In the genomic region with DNA sequence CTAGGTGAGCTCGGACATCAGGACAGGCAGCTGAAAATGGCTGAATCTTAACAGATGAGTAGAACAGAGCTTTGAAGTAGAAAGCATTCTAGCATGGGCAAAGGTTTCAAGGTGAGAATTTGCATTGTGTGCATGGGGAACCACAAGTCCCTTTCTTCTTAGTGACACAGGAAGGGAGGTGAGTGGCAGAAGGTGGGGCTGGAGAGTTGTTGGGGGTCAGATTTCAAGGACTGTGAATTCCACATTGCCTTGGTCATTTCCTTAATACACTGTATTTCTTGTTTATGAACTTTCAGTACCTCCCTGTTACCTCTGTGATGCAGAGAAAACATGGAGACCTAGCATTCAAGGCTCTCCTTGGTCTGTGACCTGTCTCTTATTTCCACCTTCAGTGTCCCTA, we compare ENCODE assay signal across 28 cellular contexts. TPM values are rescaled to one million over a fixed set of nuclear protein-coding genes. Genes with fewer than 3 reads are reported as not detected.
"Had no signal": no experiment of that assay in that cellular context is flagged by ENCODE, and none has a peak within 500 bp of the region (broad histone marks: within the 10 kb centered on the region; RNA-seq: fewer than 3 reads in every experiment).

No MANE protein-coding gene starts in this region.

- FAIRE-seq: kidney had no signal

- H3K9ac ChIP-seq: parathyroid adenoma had no signal

- H3K27ac ChIP-seq: coronary artery, lower lobe of right lung, parathyroid adenoma, thoracic aorta, upper lobe of left lung had no signal

- H3K9me3 Mint-ChIP-seq: activated CD4-positive, alpha-beta T cell treated with anti-CD3 and anti-CD28 coated beads, Interleukin-2, amount 10 ng/mL, durations not matched to agents 24 days and 14 days; activated T-cell treated with anti-CD3 and anti-CD28 coated beads, Interleukin-2, amount 50 U/mL, for 4 hours; activated T-helper 2 cell treated with anti-CD3 and anti-CD28 coated beads, Interferon-gamma antibody, Interleukin-2, Interleukin-4, amounts not matched to agents 10 μg/mL and 5 μg/mL and 100 μg/mL, durations not matched to agents 14 hours and 24 hours and 36 hours had no signal

- H3K4me1 Mint-ChIP-seq: endodermal cell had no signal

- H3K4me3 Mint-ChIP-seq: activated CD4-positive, alpha-beta T cell treated with anti-CD3 and anti-CD28 coated beads, Interleukin-2, amount 10 ng/mL, durations not matched to agents 24 days and 14 days; activated naive CD8-positive, alpha-beta T cell; activated T-cell treated with anti-CD3 and anti-CD28 coated beads, Interleukin-2, amount 50 U/mL, for 4 hours; endodermal cell; nephron progenitor cell; T-helper 17 cell had no signal

- H2AFZ ChIP-seq: parathyroid adenoma had no signal

- H3K27me3 Mint-ChIP-seq: activated CD4-positive, alpha-beta T cell treated with anti-CD3 and anti-CD28 coated beads, Interleukin-2, amount 10 ng/mL, durations not matched to agents 24 days and 14 days; activated naive CD8-positive, alpha-beta T cell; T-helper 17 cell had no signal

- H3K4me3 ChIP-seq: coronary artery, lower lobe of right lung, mucosa of descending colon, thoracic aorta, upper lobe of left lung had no signal

- H3K27ac Mint-ChIP-seq: activated CD4-positive, alpha-beta T cell treated with anti-CD3 and anti-CD28 coated beads, Interleukin-2, amount 10 ng/mL, durations not matched to agents 24 days and 14 days; activated naive CD8-positive, alpha-beta T cell; activated T-helper 2 cell treated with anti-CD3 and anti-CD28 coated beads, Interferon-gamma antibody, Interleukin-2, Interleukin-4, amounts not matched to agents 10 μg/mL and 5 μg/mL and 100 μg/mL, durations not matched to agents 14 hours and 24 hours and 36 hours; endodermal cell; nephron progenitor cell; T-helper 17 cell had no signal

- H3K4me1 ChIP-seq: parathyroid adenoma had no signal

- DNase-seq: activated CD4-positive, alpha-beta T cell treated with anti-CD3 and anti-CD28 coated beads, Interleukin-2, amount 10 ng/mL, durations not matched to agents 24 days and 14 days; activated CD8-positive, alpha-beta memory T cell treated with anti-CD3 and anti-CD28 coated beads for 24 hours; activated CD8-positive, alpha-beta memory T cell treated with anti-CD3 and anti-CD28 coated beads, Interleukin-2, amount 50 U/mL, for 4 hours; activated naive CD4-positive, alpha-beta T cell; activated T-cell treated with anti-CD3 and anti-CD28 coated beads, Interleukin-2, amount 50 U/mL, for 4 hours; amygdala; cerebellar nuclear complex; endodermal cell; foreskin fibroblast; kidney; lower lobe of right lung; mesendoderm; mucosa of descending colon; nephron progenitor cell; nucleus accumbens; right cardiac atrium; stimulated activated CD4-positive, alpha-beta T cell treated with anti-CD3 and anti-CD28 coated beads, Interleukin-4, amount 100 ng/mL, for 24 hours; stimulated activated naive CD4-positive, alpha-beta T cell treated with Interleukin-2 at 50 U/mL for 16 hours; T-helper 17 cell; upper lobe of left lung had no signal

- H3K9me3 ChIP-seq: lower lobe of right lung, mucosa of descending colon, thoracic aorta had no signal

- H3K79me2 ChIP-seq: parathyroid adenoma had no signal

- H3K27me3 ChIP-seq: upper lobe of left lung had no signal

RNA-seq across cellular contexts. Expression of a gene that starts 10.2 kb away (rescaled TPM):
- total RNA-seq: glomerular endothelial cell, pulmonary artery endothelial cell, thoracic aorta had no signal
- polyA plus RNA-seq: fibroblast of lung had no signal

RNA-seq across cellular contexts. Expression of a gene that starts 26.5 kb away (rescaled TPM):
- total RNA-seq: activated CD4-positive, alpha-beta T cell treated with anti-CD3 and anti-CD28 coated beads, Interleukin-2, amount 10 ng/mL, durations not matched to agents 24 days and 14 days; activated T-cell treated with anti-CD3 and anti-CD28 coated beads, Interleukin-2, amount 50 U/mL, for 4 hours; activated T-helper 2 cell treated with anti-CD3 and anti-CD28 coated beads, Interferon-gamma antibody, Interleukin-2, Interleukin-4, amounts not matched to agents 10 μg/mL and 5 μg/mL and 100 μg/mL, durations not matched to agents 14 hours and 24 hours and 36 hours; fibroblast of lung; glomerular endothelial cell; mucosa of descending colon; pulmonary artery endothelial cell; T-helper 17 cell had no signal
- polyA plus RNA-seq: fibroblast of lung, right cardiac atrium had no signal
